In genomic region chr2:2909086-2910035, GRCh38 we compare ENCODE assay signal across 21 cellular contexts.
DNase-seq lines count a peak whose midpoint lies in the region; ATAC-seq and TF ChIP-seq lines count a peak whose summit lies in the region.
"Had no signal": no experiment of that assay in that cellular context is flagged by ENCODE, and none has a peak within 500 bp of the region (broad histone marks: within the 10 kb centered on the region; RNA-seq: fewer than 3 reads in every experiment).

No MANE protein-coding gene starts in this region.

- no TSS peak for BruUV-seq in Calu3 (replicated peaks; lab: Mats Ljungman, UMichigan)

- no peak overlapping the region for H3K4ac ChIP-seq in neuronal stem cell (ENCODE audit: low read length)

- no CpG with 5 or more reads among the region's 23 CpGs for WGBS in neuronal stem cell (ENCODE audit: extremely low coverage in 2 of 2, insufficient read length in 2 of 2, insufficient replicate concordance in 1 of 2), 2 donors
- WGBS in right lobe of liver (ENCODE audit: insufficient coverage, low coverage, low lambda C conversion rate, missing lambda C conversion rate) = 87% methylated on average over 8 of the region's 23 CpGs

- H2BK5ac ChIP-seq in neuronal stem cell (ENCODE audit: low read length) = no peak overlapping the region

- no peaks in the 10 kb centered on the region for H3K36me3 Mint-ChIP-seq in naive thymus-derived CD4-positive, alpha-beta T cell
- H3K36me3 Mint-ChIP-seq in Calu3 (ENCODE audit: insufficient read depth, unreplicated experiment) = no peaks in the 10 kb centered on the region
- H3K36me3 Mint-ChIP-seq: CD14-positive monocyte; CD8-positive, alpha-beta memory T cell had no signal

- no peaks in the 10 kb centered on the region for H3K9me3 ChIP-seq in naive thymus-derived CD4-positive, alpha-beta T cell (ENCODE audit: control insufficient read depth in 2 of 3, low read length in 3 of 3)
- H3K9me3 ChIP-seq in neuronal stem cell (replicated peaks in 1 of 2; ENCODE audit: control insufficient read depth in 2 of 2, insufficient read depth in 1 of 2, low read depth in 1 of 2, low read length in 2 of 2) (no peaks in the 10 kb centered on the region), right lobe of liver (no peaks in the 10 kb centered on the region)
- H3K9me3 ChIP-seq: A549; BE2C; BLaER1 treated with 17β-estradiol and CSF1 and Interleukin-3, amounts not matched to agents 10 nM and 100 nM had no signal

- H3K4me2 ChIP-seq in neuronal stem cell (ENCODE audit: insufficient read depth, low read length, poor library complexity, severe bottlenecking) = no peak overlapping the region
- H3K4me2 ChIP-seq: A549; BLaER1 treated with 17β-estradiol and CSF1 and Interleukin-3, amounts not matched to agents 10 nM and 100 nM had no signal

- POLR2A ChIA-PET in naive thymus-derived CD4-positive, alpha-beta T cell (lab: Charles Lee) = no interaction called here

- H3K4me1 ChIP-seq in naive thymus-derived CD4-positive, alpha-beta T cell (ENCODE audit: control insufficient read depth in 2 of 2, insufficient read depth in 2 of 2, low read length in 2 of 2) = no peaks in the 10 kb centered on the region
- H3K4me1 ChIP-seq in neuronal stem cell (ENCODE audit: control insufficient read depth in 2 of 2, insufficient read depth in 1 of 2, low read depth in 1 of 2, low read length in 2 of 2) (no peaks in the 10 kb centered on the region), right lobe of liver (no peaks in the 10 kb centered on the region)
- H3K4me1 ChIP-seq: A549; BLaER1 treated with 17β-estradiol and CSF1 and Interleukin-3, amounts not matched to agents 10 nM and 100 nM had no signal

- no peak overlapping the region for H3K14ac ChIP-seq in neuronal stem cell (ENCODE audit: low read length)

- no peaks in the 10 kb centered on the region for H3K27me3 ChIP-seq in H7 (ENCODE audit: control insufficient read depth, insufficient read depth, low read length)
- no peaks in the 10 kb centered on the region for H3K27me3 ChIP-seq in naive thymus-derived CD4-positive, alpha-beta T cell (ENCODE audit: control insufficient read depth in 2 of 2, insufficient read depth in 2 of 2, low read length in 2 of 2)
- H3K27me3 ChIP-seq in neuronal stem cell (ENCODE audit: control insufficient read depth in 3 of 3, insufficient read depth in 3 of 3, low read depth in 1 of 3, low read length in 3 of 3) = no peaks in the 10 kb centered on the region
- no peaks in the 10 kb centered on the region for H3K27me3 ChIP-seq in right lobe of liver
- H3K27me3 ChIP-seq: BE2C; BLaER1 treated with 17β-estradiol and CSF1 and Interleukin-3, amounts not matched to agents 10 nM and 100 nM had no signal

- H2BK15ac ChIP-seq in neuronal stem cell (ENCODE audit: low read length) = no peak overlapping the region

- no peak for TF ChIP-seq CTCF in right lobe of liver (IDR thresholded peaks at IDR 0.05)
- TF ChIP-seq CTCF in Calu3 (IDR thresholded peaks at IDR 0.05; ENCODE audit: unreplicated experiment) = no peak

- no peak overlapping the region for H3K27ac ChIP-seq in naive thymus-derived CD4-positive, alpha-beta T cell (ENCODE audit: low read depth, low read length)
- H3K27ac ChIP-seq in neuronal stem cell (replicated peaks; ENCODE audit: low read length) = no peak overlapping the region
- no peak overlapping the region for H3K27ac ChIP-seq in right lobe of liver
- H3K27ac ChIP-seq: A549; BLaER1 treated with 17β-estradiol and CSF1 and Interleukin-3, amounts not matched to agents 10 nM and 100 nM had no signal

- H3K36me3 ChIP-seq in H7 (replicated peaks; ENCODE audit: control insufficient read depth, insufficient read depth, low read length) (no peaks in the 10 kb centered on the region), neuronal stem cell (replicated peaks in 1 of 2; ENCODE audit: control insufficient read depth in 2 of 2, insufficient read depth in 2 of 2, low read length in 2 of 2) (no peaks in the 10 kb centered on the region), right lobe of liver (no peaks in the 10 kb centered on the region)
- no peaks in the 10 kb centered on the region for H3K36me3 ChIP-seq in naive thymus-derived CD4-positive, alpha-beta T cell (ENCODE audit: control insufficient read depth in 2 of 3, insufficient read depth in 3 of 3, low read length in 3 of 3)
- H3K36me3 ChIP-seq: BE2C; BLaER1 treated with 17β-estradiol and CSF1 and Interleukin-3, amounts not matched to agents 10 nM and 100 nM had no signal

- H3K23ac ChIP-seq in neuronal stem cell (ENCODE audit: low read depth, low read length, poor library complexity) = no peak overlapping the region

- intact Hi-C loops in naive thymus-derived CD4-positive, alpha-beta T cell (cut with micrococcal nuclease) = no loop called here
- intact Hi-C loops in right lobe of liver (cut with DNase I) = no loop called here
- intact Hi-C loops in Calu3 (cut with micrococcal nuclease; ENCODE audit: unreplicated experiment) = no loop called here

- H2AK5ac ChIP-seq in neuronal stem cell (ENCODE audit: low read depth, low read length) = no peak overlapping the region

- H3K27ac Mint-ChIP-seq in naive thymus-derived CD4-positive, alpha-beta T cell = no peak overlapping the region
- H3K27ac Mint-ChIP-seq in Calu3 (ENCODE audit: unreplicated experiment) = no peak overlapping the region
- H3K27ac Mint-ChIP-seq: CD4-positive, alpha-beta T cell; CD8-positive, alpha-beta memory T cell had no signal

- no peaks in the 10 kb centered on the region for H3K9me3 Mint-ChIP-seq in naive thymus-derived CD4-positive, alpha-beta T cell
- peaks cover 7% of the 10 kb centered on the region for H3K9me3 Mint-ChIP-seq in Calu3 (ENCODE audit: low read depth, unreplicated experiment)
- H3K9me3 Mint-ChIP-seq: CD4-positive, alpha-beta T cell; CD8-positive, alpha-beta memory T cell had no signal

- H3K4me3 ChIP-seq in H7 (ENCODE audit: insufficient read depth, low read depth, low read length) = no peak overlapping the region
- H3K4me3 ChIP-seq in naive thymus-derived CD4-positive, alpha-beta T cell (ENCODE audit: low read length) = no peak overlapping the region
- no peak overlapping the region for H3K4me3 ChIP-seq in neuronal stem cell (ENCODE audit: low read length in 2 of 2)
- H3K4me3 ChIP-seq in right lobe of liver = no peak overlapping the region
- H3K4me3 ChIP-seq: A549; BLaER1 treated with 17β-estradiol and CSF1 and Interleukin-3, amounts not matched to agents 10 nM and 100 nM had no signal

- no peak overlapping the region for H4K8ac ChIP-seq in neuronal stem cell (ENCODE audit: low read depth, low read length)

- peak; percentile 18 for DNase-seq in H7
- peak; percentile 28 for DNase-seq in islet precursor cell
- no peak for DNase-seq in naive thymus-derived CD4-positive, alpha-beta T cell
- DNase-seq in neuronal stem cell (ENCODE audit: low spot score) = no peak
- DNase-seq in right lobe of liver = no peak
- no peak for DNase-seq in Calu3
- DNase-seq in GDM1 (lab: John Stamatoyannopoulos, UW) = no peak
- no peak for DNase-seq in NCI-H187 (lab: John Stamatoyannopoulos, UW)
- DNase-seq: 8988T; ACHN; AML-193; BE2C; CD4-positive, alpha-beta T cell; CD8-positive, alpha-beta memory T cell; DMS53; DMS79 treated with DMSO at 0.1 percent for 48 hours; GOT3; HCEC 1CT had no signal

- H3K79me1 ChIP-seq in neuronal stem cell (ENCODE audit: low read depth, low read length) = no peaks in the 10 kb centered on the region

- TF ChIP-seq POLR2A in right lobe of liver (IDR thresholded peaks at IDR 0.05) = no peak

- peak; percentile 16 for ATAC-seq in naive thymus-derived CD4-positive, alpha-beta T cell
- no peak for ATAC-seq in right lobe of liver
- ATAC-seq: A549 had no signal

- no peak overlapping the region for H2AFZ ChIP-seq in neuronal stem cell (ENCODE audit: low read length)

- no peak overlapping the region for H4K91ac ChIP-seq in neuronal stem cell (ENCODE audit: low read depth, low read length, poor library complexity)

- CTCF ChIA-PET in naive thymus-derived CD4-positive, alpha-beta T cell (lab: Charles Lee) = no interaction called here
- CTCF ChIA-PET in Calu3 (lab: Charles Lee) = no interaction called here

- H3K18ac ChIP-seq in neuronal stem cell (ENCODE audit: low read length) = peak overlapping the region; percentile 54

- no peak overlapping the region for H2BK120ac ChIP-seq in neuronal stem cell (ENCODE audit: low read depth, low read length)

- H3K4me1 Mint-ChIP-seq in naive thymus-derived CD4-positive, alpha-beta T cell = no peaks in the 10 kb centered on the region
- no peaks in the 10 kb centered on the region for H3K4me1 Mint-ChIP-seq in Calu3 (ENCODE audit: low read depth, unreplicated experiment)
- H3K4me1 Mint-ChIP-seq: CD14-positive monocyte; CD8-positive, alpha-beta memory T cell had no signal

- peaks cover 0 to 11% (median 5%) of the 10 kb centered on the region in 5 donors for H3K27me3 Mint-ChIP-seq in naive thymus-derived CD4-positive, alpha-beta T cell
- no peaks in the 10 kb centered on the region for H3K27me3 Mint-ChIP-seq in Calu3 (ENCODE audit: unreplicated experiment)

- no peak overlapping the region for H2BK12ac ChIP-seq in neuronal stem cell (ENCODE audit: low read length)

- no peak overlapping the region for H3K4me3 Mint-ChIP-seq in naive thymus-derived CD4-positive, alpha-beta T cell
- no peak overlapping the region for H3K4me3 Mint-ChIP-seq in Calu3 (ENCODE audit: low read depth, unreplicated experiment)
- H3K4me3 Mint-ChIP-seq: CD14-positive monocyte; CD4-positive, alpha-beta T cell; CD8-positive, alpha-beta memory T cell had no signal

- H3K9ac ChIP-seq in neuronal stem cell (ENCODE audit: low read depth, low read length, poor library complexity) = peak overlapping the region; percentile 32
- H3K9ac ChIP-seq: BLaER1 treated with 17β-estradiol and CSF1 and Interleukin-3, amounts not matched to agents 10 nM and 100 nM had no signal

Comparison
In these comparisons a context has a peak if more than half of its experiments do, and no peak if none do; other contexts are left out.
1. DNase-seq: peak in H7 (single experiment) and islet precursor cell (single experiment); none in naive thymus-derived CD4-positive, alpha-beta T cell (0 of 9), neuronal stem cell (single experiment), right lobe of liver (0 of 3), Calu3 (single experiment), GDM1 (single experiment) and NCI-H187 (0 of 2).